In genomic region chr5:35409361-35409760, GRCh38 we compare ENCODE assay signal across 11 cellular contexts.
"Had no signal": no experiment of that assay in that cellular context is flagged by ENCODE, and none has a peak within 500 bp of the region (broad histone marks: within the 10 kb centered on the region; RNA-seq: fewer than 3 reads in every experiment).

No MANE protein-coding gene starts in this region.

- H3K4me3 ChIP-seq: GM23248, GM23338, HAP-1 had no signal

- H3K27ac Mint-ChIP-seq: GM23338, H9, HFFc6 had no signal

- FAIRE-seq: H1, H54 had no signal

- H2AFZ ChIP-seq: GM23248, GM23338 had no signal

- H3K4me2 ChIP-seq: GM23338 had no signal

- H3K27ac ChIP-seq: GM23248 had no signal

- H3K4me1 ChIP-seq: HAP-1 had no signal

- H3K4me1 Mint-ChIP-seq: GM23338, H9 had no signal

- H3K9me3 ChIP-seq: HAP-1 had no signal

- H3K9me3 Mint-ChIP-seq: GM23338, HFFc6 had no signal

- ATAC-seq: GM23338, HCT116 had no signal

- H3K36me3 ChIP-seq: HAP-1 had no signal

- H3K4me3 Mint-ChIP-seq: GM23338, H9, HFFc6 had no signal

- H3K9ac ChIP-seq: GM23248 had no signal

- DNase-seq: GM23248, GOT3, H7, H9, HCEC 1CT, HFFc6 had no signal
